Comparison of ENCODE assay signal across 14 cellular contexts in genomic region chr1:107477233-107477632, GRCh38.
DNase-seq lines count a peak whose midpoint lies in the region; ATAC-seq and TF ChIP-seq lines count a peak whose summit lies in the region.
"Had no signal": no experiment of that assay in that cellular context is flagged by ENCODE, and none has a peak within 500 bp of the region (broad histone marks: within the 10 kb centered on the region; RNA-seq: fewer than 3 reads in every experiment).

No MANE protein-coding gene starts in this region.

- no peaks in the 10 kb centered on the region for H3K9me3 Mint-ChIP-seq in natural killer cell
- H3K9me3 Mint-ChIP-seq: activated B cell treated with CpG ODN at 0.5 μM for 24 hours had no signal

- H3K36me3 Mint-ChIP-seq in natural killer cell, result no peaks in the 10 kb centered on the region

- TF ChIP-seq CTCF in AG09319 (IDR thresholded peaks at IDR 0.05; ENCODE audit: low read depth, low read length), result peak; percentile 6
- peak; percentile 38 for TF ChIP-seq CTCF in GM12865 (IDR thresholded peaks at IDR 0.05; ENCODE audit: insufficient read depth, low read depth, low read length, missing control alignments)
- TF ChIP-seq CTCF in epithelial cell of proximal tubule (conservative IDR thresholded peaks at IDR 0.05; ENCODE audit: low read depth, low read length), result peak; percentile 54
- no peak for TF ChIP-seq CTCF in natural killer cell (IDR thresholded peaks at IDR 0.05)

- H3K27ac Mint-ChIP-seq in natural killer cell, result no peak overlapping the region
- H3K27ac Mint-ChIP-seq: activated B cell treated with CpG ODN at 0.5 μM for 24 hours had no signal

- no peak overlapping the region for H3K4me3 Mint-ChIP-seq in natural killer cell
- H3K4me3 Mint-ChIP-seq: activated B cell treated with CpG ODN at 0.5 μM for 24 hours had no signal

- DNase-seq in AG09319 (ENCODE audit: extremely low read depth, low read depth) (no peak), GM12865 (ENCODE audit: low read depth) (peak; percentile 34), NCI-H69 (lab: John Stamatoyannopoulos, UW) (peak; percentile 33), epithelial cell of proximal tubule (ENCODE audit: low read depth) (no peak), natural killer cell (no peak), GM19240 (ENCODE audit: insufficient read length, low spot score) (no peak), NCI-H526 (lab: John Stamatoyannopoulos, UW) (no peak), AG08396 (ENCODE audit: low spot score) (no peak)
- DNase-seq: activated B cell treated with CpG ODN at 0.5 μM for 24 hours; activated naive CD4-positive, alpha-beta T cell treated with Interleukin-2 at 50 U/mL for 16 hours; Calu3; dermis blood vessel endothelial cell; NCI-H1092; Peyer's patch had no signal

- H3K27me3 Mint-ChIP-seq in natural killer cell (ENCODE audit: low read depth in 2 of 2), result peaks cover 17 to 61% of the 10 kb centered on the region in 2 donors
- H3K27me3 Mint-ChIP-seq: activated B cell treated with CpG ODN at 0.5 μM for 24 hours had no signal

- ATAC-seq in natural killer cell, result no peak

- intact Hi-C loops in natural killer cell (cut with micrococcal nuclease), result no loop called here

- H3K4me3 ChIP-seq in GM12865 (ENCODE audit: low read depth, low read length) (no peak overlapping the region), epithelial cell of proximal tubule (ENCODE audit: low read depth, low read length) (no peak overlapping the region)
- H3K4me3 ChIP-seq: Peyer's patch had no signal

- H3K4me1 Mint-ChIP-seq in natural killer cell, result peaks cover 10% of the 10 kb centered on the region in 2 donors

Comparison
In these comparisons a context has a peak if more than half of its experiments do, and no peak if none do; other contexts are left out.
1. DNase-seq: peak in GM12865 (single experiment) and NCI-H69 (single experiment); none in AG09319 (single experiment), epithelial cell of proximal tubule (single experiment), natural killer cell (single experiment), GM19240 (single experiment), NCI-H526 (0 of 2) and AG08396 (single experiment).